ENCODE assay signal across 24 cellular contexts in genomic region chr22:30031764-30032468, GRCh38. TPM values are rescaled to one million over a fixed set of nuclear protein-coding genes. Genes with fewer than 3 reads are reported as not detected.
A peak's percentile ranks its signal among the peaks of the same experiment; 100 is the strongest.
DNase-seq lines count a peak whose midpoint lies in the region; TF ChIP-seq lines count a peak whose summit lies in the region.
"Had no signal": no experiment of that assay in that cellular context is flagged by ENCODE, and none has a peak within 500 bp of the region (broad histone marks: within the 10 kb centered on the region; RNA-seq: fewer than 3 reads in every experiment).

No MANE protein-coding gene starts in this region.

- no peaks in the 10 kb centered on the region for H3K27me3 Mint-ChIP-seq in MCF 10A (ENCODE audit: insufficient read depth, unreplicated experiment)
- H3K27me3 Mint-ChIP-seq in neural progenitor cell (ENCODE audit: insufficient read depth, low read depth): peaks cover 9% of the 10 kb centered on the region
- H3K27me3 Mint-ChIP-seq in T-helper 2 cell treated with Interferon-gamma antibody and Interleukin-4, amounts not matched to agents 5 μg/mL and 100 μg/mL, for 36 hours (ENCODE audit: low read depth): no peaks in the 10 kb centered on the region
- H3K27me3 Mint-ChIP-seq in glutamatergic neuron (ENCODE audit: unreplicated experiment): no peaks in the 10 kb centered on the region
- H3K27me3 Mint-ChIP-seq: CD4-positive, CD25-positive, alpha-beta regulatory T cell had no signal

- H3K36me3 ChIP-seq in breast epithelium: no peaks in the 10 kb centered on the region
- no peaks in the 10 kb centered on the region for H3K36me3 ChIP-seq in neural progenitor cell

- TSS peak; percentile 2 for BruUV-seq in MCF 10A (replicated peaks; lab: Mats Ljungman, UMichigan)

- no peak for TF ChIP-seq CTCF in MCF 10A (IDR thresholded peaks at IDR 0.05; ENCODE audit: unreplicated experiment)
- no peak for TF ChIP-seq CTCF in breast epithelium (IDR thresholded peaks at IDR 0.05)
- TF ChIP-seq CTCF in fibroblast of villous mesenchyme (IDR thresholded peaks at IDR 0.05; ENCODE audit: insufficient read depth, low read depth, low read length): no peak
- TF ChIP-seq CTCF in neural progenitor cell (IDR thresholded peaks at IDR 0.05): no peak
- no peak for TF ChIP-seq CTCF in glutamatergic neuron (IDR thresholded peaks at IDR 0.05; ENCODE audit: partially characterized antibody, unreplicated experiment)

- DNase-seq in MCF 10A (ENCODE audit: unreplicated experiment): no peak
- DNase-seq in breast epithelium (ENCODE audit: low spot score in 2 of 2): no peak
- peak; percentile 7 for DNase-seq in fibroblast of villous mesenchyme (ENCODE audit: low read depth)
- DNase-seq in neural progenitor cell (ENCODE audit: low spot score): no peak
- DNase-seq in foreskin melanocyte: no peak
- no peak for DNase-seq in T-helper 2 cell treated with Interferon-gamma antibody and Interleukin-4, amounts not matched to agents 5 μg/mL and 100 μg/mL, for 36 hours (ENCODE audit: low spot score)
- no peak for DNase-seq in glutamatergic neuron
- DNase-seq: Caco-2; CD4-positive, CD25-positive, alpha-beta regulatory T cell; DMS 273 treated with DMSO at 0.1 percent for 48 hours; DMS79 treated with DMSO at 0.1 percent for 48 hours; MM.1S; NCI-H1092 treated with DMSO at 0.1 percent for 48 hours; NCI-H1436 treated with DMSO at 0.1 percent for 48 hours; NCI-H2029; NCI-H345; NCI-H526; PC-3; Right ventricle myocardium superior had no signal

- CTCF ChIA-PET in MCF 10A (lab: Yijun Ruan, JAX): no interaction called here

- H3K4me3 Mint-ChIP-seq in MCF 10A (ENCODE audit: unreplicated experiment): no peak overlapping the region
- H3K4me3 Mint-ChIP-seq in neural progenitor cell: no peak overlapping the region
- H3K4me3 Mint-ChIP-seq in T-helper 2 cell treated with Interferon-gamma antibody and Interleukin-4, amounts not matched to agents 5 μg/mL and 100 μg/mL, for 36 hours: no peak overlapping the region
- no peak overlapping the region for H3K4me3 Mint-ChIP-seq in glutamatergic neuron (ENCODE audit: unreplicated experiment)
- H3K4me3 Mint-ChIP-seq: CD4-positive, CD25-positive, alpha-beta regulatory T cell had no signal

- H3K4me3 ChIP-seq in breast epithelium (no peak overlapping the region), fibroblast of villous mesenchyme (ENCODE audit: low read depth, low read length) (no peak overlapping the region), neural progenitor cell (no peak overlapping the region)
- H3K4me3 ChIP-seq: K562 had no signal

- H3K9me3 ChIP-seq in breast epithelium (no peaks in the 10 kb centered on the region), neural progenitor cell (ENCODE audit: low read depth) (no peaks in the 10 kb centered on the region)
- H3K9me3 ChIP-seq: Caco-2 had no signal

- H3K4me1 Mint-ChIP-seq in MCF 10A (ENCODE audit: insufficient read depth, unreplicated experiment) (peaks cover 5% of the 10 kb centered on the region), neural progenitor cell (peaks cover 2% of the 10 kb centered on the region), glutamatergic neuron (ENCODE audit: low read depth, unreplicated experiment) (no peaks in the 10 kb centered on the region)
- H3K4me1 Mint-ChIP-seq in T-helper 2 cell treated with Interferon-gamma antibody and Interleukin-4, amounts not matched to agents 5 μg/mL and 100 μg/mL, for 36 hours (ENCODE audit: low read depth): peaks cover 6% of the 10 kb centered on the region

- H3K27me3 ChIP-seq in breast epithelium (no peaks in the 10 kb centered on the region), neural progenitor cell (no peaks in the 10 kb centered on the region)

- POLR2A ChIA-PET in MCF 10A (lab: Yijun Ruan, JAX): interaction anchor here (0.6 kb wide), 1 partner anchor 70 kb away, joined by 3 read pairs; no protein-coding TSS in a partner anchor

- intact Hi-C loops in MCF 10A (cut with micrococcal nuclease) (no loop called here), breast epithelium (cut with DNase I; ENCODE audit: low total_unique reads) (no loop called here)

- H3K27ac Mint-ChIP-seq in MCF 10A (ENCODE audit: low read depth, unreplicated experiment) (no peak overlapping the region), neural progenitor cell (peak overlapping the region; percentile 54), glutamatergic neuron (ENCODE audit: unreplicated experiment) (no peak overlapping the region)
- H3K27ac Mint-ChIP-seq in T-helper 2 cell treated with Interferon-gamma antibody and Interleukin-4, amounts not matched to agents 5 μg/mL and 100 μg/mL, for 36 hours: no peak overlapping the region

- TF ChIP-seq POLR2A in breast epithelium (IDR thresholded peaks at IDR 0.05): no peak

- H3K9ac ChIP-seq in neural progenitor cell: no peak overlapping the region

- H3K4me2 ChIP-seq in neural progenitor cell: no peak overlapping the region

- H3K9me3 Mint-ChIP-seq in MCF 10A (ENCODE audit: unreplicated experiment): no peaks in the 10 kb centered on the region
- no peaks in the 10 kb centered on the region for H3K9me3 Mint-ChIP-seq in neural progenitor cell
- no peaks in the 10 kb centered on the region for H3K9me3 Mint-ChIP-seq in T-helper 2 cell treated with Interferon-gamma antibody and Interleukin-4, amounts not matched to agents 5 μg/mL and 100 μg/mL, for 36 hours
- peaks cover 8% of the 10 kb centered on the region for H3K9me3 Mint-ChIP-seq in glutamatergic neuron (ENCODE audit: unreplicated experiment)
- H3K9me3 Mint-ChIP-seq: CD4-positive, CD25-positive, alpha-beta regulatory T cell had no signal

- H3K27ac ChIP-seq in breast epithelium (peak overlapping the region in 1 of 2 donors; percentile 87), neural progenitor cell (no peak overlapping the region)

- peaks cover 5% of the 10 kb centered on the region for H3F3A ChIP-seq in neural progenitor cell (ENCODE audit: low read depth)

- no peak overlapping the region for H2AFZ ChIP-seq in neural progenitor cell (replicated peaks)

- H4K20me1 ChIP-seq in neural progenitor cell (ENCODE audit: low read depth): no peaks in the 10 kb centered on the region

- H3K36me3 Mint-ChIP-seq in MCF 10A (ENCODE audit: insufficient read depth, unreplicated experiment) (peaks cover 14% of the 10 kb centered on the region), neural progenitor cell (peaks cover 1% of the 10 kb centered on the region), glutamatergic neuron (ENCODE audit: unreplicated experiment) (no peaks in the 10 kb centered on the region)
- peaks cover 4% of the 10 kb centered on the region for H3K36me3 Mint-ChIP-seq in T-helper 2 cell treated with Interferon-gamma antibody and Interleukin-4, amounts not matched to agents 5 μg/mL and 100 μg/mL, for 36 hours (ENCODE audit: low read depth)

- peaks cover 0 to 4% of the 10 kb centered on the region in 2 donors for H3K4me1 ChIP-seq in breast epithelium
- H3K4me1 ChIP-seq in neural progenitor cell: no peaks in the 10 kb centered on the region

- H3K79me2 ChIP-seq in neural progenitor cell (ENCODE audit: low read depth): no peaks in the 10 kb centered on the region

RNA-seq across cellular contexts. Expression of gene HORMAD2, which starts 48.3 kb away (rescaled TPM):
- total RNA-seq in MCF 10A (2022) (not detected in 2 replicates), breast epithelium (not detected), fibroblast of villous mesenchyme (not detected in 2 replicates), neural progenitor cell (ENCODE audit: low replicate concordance) (not detected in 2 replicates), glutamatergic neuron (ENCODE audit: unreplicated experiment) (not detected)
- total RNA-seq: CD4-positive, CD25-positive, alpha-beta regulatory T cell; H4; K562; LHCN-M2; PC-3; Right ventricle myocardium superior; RPMI7951; SK-MEL-5 had no signal
